In the genomic region with DNA sequence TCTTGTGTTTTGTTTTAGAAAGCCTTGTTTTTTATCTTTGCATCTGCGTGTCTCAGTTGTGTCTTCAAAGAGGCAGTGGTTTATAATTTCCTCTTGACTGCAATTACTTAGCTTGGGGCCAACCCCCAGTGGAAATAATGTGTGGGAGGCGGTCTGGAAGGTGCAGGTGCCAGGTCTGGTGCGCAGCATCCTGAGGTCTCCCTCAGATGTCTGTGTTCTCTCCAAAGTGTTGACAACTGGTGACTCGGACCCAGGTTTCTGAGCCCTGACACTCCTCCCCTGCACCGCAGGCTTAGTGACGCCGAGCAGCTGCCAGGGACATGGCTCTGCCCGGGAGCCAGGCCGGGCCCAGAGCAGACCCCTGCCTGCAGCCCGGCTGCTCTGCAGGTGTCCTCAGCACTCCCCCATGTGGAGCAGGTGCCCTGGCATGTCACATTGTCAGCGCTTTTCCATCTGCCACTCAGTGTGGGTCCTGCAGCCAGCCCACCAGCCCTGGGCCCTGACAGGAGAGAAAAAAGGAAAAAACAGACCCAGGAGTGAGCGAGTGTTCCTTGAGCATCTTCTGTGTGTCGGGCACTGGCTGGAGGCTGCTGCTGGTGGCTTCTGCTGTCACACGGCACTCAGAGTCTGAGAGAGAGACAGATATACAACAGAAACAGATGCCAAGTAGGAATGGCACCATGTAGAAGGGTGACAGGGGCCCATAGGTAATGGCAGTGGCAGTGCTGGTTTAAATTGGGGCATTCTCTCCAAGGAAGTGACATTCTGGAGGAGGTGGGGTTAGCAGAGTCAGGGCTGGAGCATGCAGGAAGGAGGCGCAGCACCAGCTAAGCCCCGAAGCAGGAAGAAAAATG, we compare ENCODE assay signal across 7 cellular contexts. TPM values are rescaled to one million over a fixed set of nuclear protein-coding genes. Genes with fewer than 3 reads are reported as not detected.
DNase-seq lines count a peak whose midpoint lies in the region; ATAC-seq lines count a peak whose summit lies in the region.

No MANE protein-coding gene starts in this region.

- no peak for ATAC-seq in GM21381 (IDR thresholded peaks at IDR 0.05; ENCODE audit: unreplicated experiment)
- ATAC-seq in left ventricle myocardium superior, result no peak

- intact Hi-C loops in left ventricle myocardium superior (cut with micrococcal nuclease), result no loop called here

- peak overlapping the region; percentile 47 for H3K27ac ChIP-seq in cingulate gyrus (ENCODE audit: low read depth, low read length)

- DNase-seq in NCI-H1105 (lab: John Stamatoyannopoulos, UW), result peak; percentile 85
- DNase-seq in activated CD4-positive, CD25-positive, alpha-beta regulatory T cell treated with anti-CD3 and anti-CD28 coated beads, Interleukin-2, amount 50 U/mL, for 16 hours (ENCODE audit: low read depth, low spot score), result peak; percentile 64
- peak; percentile 30 for DNase-seq in stimulated activated CD8-positive, alpha-beta memory T cell treated with anti-CD3 and anti-CD28 coated beads, Interleukin-15, amount 100 ng/mL, for 24 hours (ENCODE audit: low read depth)
- no peak for DNase-seq in left ventricle myocardium superior
- DNase-seq in HCEC 1CT, result no peak

RNA-seq across cellular contexts. Expression of gene SELENON, which starts 24.8 kb away (rescaled TPM):
- total RNA-seq in left ventricle myocardium superior, result 46.3 TPM

RNA-seq across cellular contexts. Expression of gene MTFR1L, which starts 44.6 kb away (rescaled TPM):
- total RNA-seq in left ventricle myocardium superior, result 227 TPM

Comparison
In these comparisons a context has a peak if more than half of its experiments do, and no peak if none do; other contexts are left out.
1. DNase-seq: peak in NCI-H1105 (single experiment), activated CD4-positive, CD25-positive, alpha-beta regulatory T cell treated with anti-CD3 and anti-CD28 coated beads, Interleukin-2, amount 50 U/mL, for 16 hours (single experiment) and stimulated activated CD8-positive, alpha-beta memory T cell treated with anti-CD3 and anti-CD28 coated beads, Interleukin-15, amount 100 ng/mL, for 24 hours (single experiment); none in left ventricle myocardium superior (single experiment) and HCEC 1CT (single experiment).